Comparison of ENCODE assay signal across 1 cellular context in genomic region chr15:90497374-90497773, GRCh38.
TF ChIP-seq lines count a peak whose summit lies in the region.

No MANE protein-coding gene starts in this region.

TF ChIP-seq in K562, 482 proteins besides CTCF, POLR2A, EP300 and RAD21 (continued from another document):
- TF ChIP-seq SMARCA5 (IDR thresholded peaks at IDR 0.05), result no peak
- TF ChIP-seq E2F3 (CRISPR knock-in tag; IDR thresholded peaks at IDR 0.05), result no peak
- no peak for TF ChIP-seq ZNF282 (CRISPR knock-in tag; IDR thresholded peaks at IDR 0.05)
- peak; percentile 90 for TF ChIP-seq C11orf30 (IDR thresholded peaks at IDR 0.05; ENCODE audit: low read depth)
- no peak for TF ChIP-seq NR2C1 (IDR thresholded peaks at IDR 0.05)
- no peak for TF ChIP-seq NR2C1 (tag; IDR thresholded peaks at IDR 0.05)
- no peak for TF ChIP-seq ZBTB49 (CRISPR knock-in tag; IDR thresholded peaks at IDR 0.05; ENCODE audit: borderline replicate concordance)
- peak; percentile 94 for TF ChIP-seq MAFK (IDR thresholded peaks at IDR 0.05; ENCODE audit: low read length)
- TF ChIP-seq PRMT5 (CRISPR knock-in tag; IDR thresholded peaks at IDR 0.05), result no peak
- no peak for TF ChIP-seq PHB2 (IDR thresholded peaks at IDR 0.05; ENCODE audit: low read depth)
- TF ChIP-seq HNRNPLL (IDR thresholded peaks at IDR 0.05; ENCODE audit: low read depth, low read length, poor library complexity, severe bottlenecking), result no peak
- no peak for TF ChIP-seq TOE1 (IDR thresholded peaks at IDR 0.05; ENCODE audit: borderline replicate concordance)
- no peak for TF ChIP-seq TOE1 (CRISPR knock-in tag; IDR thresholded peaks at IDR 0.05; ENCODE audit: borderline replicate concordance, low read depth)
- no peak for TF ChIP-seq ELF4 (CRISPR knock-in tag; IDR thresholded peaks at IDR 0.05)
- peak; percentile 92 for TF ChIP-seq MAFF (IDR thresholded peaks at IDR 0.05; ENCODE audit: low read length)
- no peak for TF ChIP-seq TAF15 (IDR thresholded peaks at IDR 0.05; ENCODE audit: low read depth, low read length)
- no peak for TF ChIP-seq CBX2 (IDR thresholded peaks at IDR 0.05; ENCODE audit: insufficient read depth, low read length, poor library complexity, severe bottlenecking)
- no peak for TF ChIP-seq ZFP36 (IDR thresholded peaks at IDR 0.05; ENCODE audit: low read depth, low read length, partially characterized antibody)
- no peak for TF ChIP-seq ZNF407 (IDR thresholded peaks at IDR 0.05; ENCODE audit: low read depth)
- TF ChIP-seq ZNF316 (IDR thresholded peaks at IDR 0.05), result peak; percentile 92
- no peak for TF ChIP-seq RBM14 (IDR thresholded peaks at IDR 0.05; ENCODE audit: borderline replicate concordance, insufficient read depth, low read depth, low read length)
- TF ChIP-seq ZNF699 (CRISPR knock-in tag; IDR thresholded peaks at IDR 0.05; ENCODE audit: insufficient replicate concordance), result no peak
- no peak for TF ChIP-seq AFF1 (IDR thresholded peaks at IDR 0.05; ENCODE audit: low read depth in 1 of 2, partially characterized antibody in 2 of 2)
- TF ChIP-seq NFYB (IDR thresholded peaks at IDR 0.05; ENCODE audit: extremely low read depth, insufficient read length), result no peak
- no peak for TF ChIP-seq ELF2 (CRISPR knock-in tag; IDR thresholded peaks at IDR 0.05)
- TF ChIP-seq MAFG (tag; conservative IDR thresholded peaks at IDR 0.05), result peak; percentile 84
- TF ChIP-seq SFPQ (IDR thresholded peaks at IDR 0.05; ENCODE audit: low read depth, low read length), result no peak
- no peak for TF ChIP-seq SREBF2 (CRISPR knock-in tag; IDR thresholded peaks at IDR 0.05)
